In genomic region chr5:109650451-109650850, GRCh38 we compare ENCODE assay signal across 20 cellular contexts. TPM values are rescaled to one million over a fixed set of nuclear protein-coding genes. Genes with fewer than 3 reads are reported as not detected.
DNase-seq lines count a peak whose midpoint lies in the region; ATAC-seq, FAIRE-seq and TF ChIP-seq lines count a peak whose summit lies in the region.
"Had no signal": no experiment of that assay in that cellular context is flagged by ENCODE, and none has a peak within 500 bp of the region (broad histone marks: within the 10 kb centered on the region; RNA-seq: fewer than 3 reads in every experiment).

No MANE protein-coding gene starts in this region.

- no peaks in the 10 kb centered on the region for H3K36me3 Mint-ChIP-seq in progenitor cell of endocrine pancreas (ENCODE audit: insufficient read depth)

- peak; percentile 40; the same call in 1 of the 3 replicates for ATAC-seq in K562
- no peak for ATAC-seq in HG02840 (IDR thresholded peaks at IDR 0.05; ENCODE audit: low FRiP score, unreplicated experiment)
- no peak for ATAC-seq in psoas muscle
- ATAC-seq: PC-3 had no signal

- H3K4me1 Mint-ChIP-seq in progenitor cell of endocrine pancreas (ENCODE audit: low read depth): peaks cover 3% of the 10 kb centered on the region

- H3K79me2 ChIP-seq in K562 (ENCODE audit: control insufficient read depth, insufficient read depth, low read length): no peaks in the 10 kb centered on the region

- no peaks in the 10 kb centered on the region for H3K9me3 Mint-ChIP-seq in progenitor cell of endocrine pancreas (ENCODE audit: low read depth)

- no peak for TF ChIP-seq RAD21 in K562 (CRISPR knock-in tag; conservative IDR thresholded peaks at IDR 0.05 in 1 of 2, IDR thresholded peaks at IDR 0.05 in 1 of 2)

- intact Hi-C loops in K562 (cut with micrococcal nuclease): no loop called here
- intact Hi-C loops in psoas muscle (cut with DNase I): no loop called here

- no TSS peak for BruUV-seq in K562 (replicated peaks; lab: Mats Ljungman, UMichigan)

- H3K4me1 ChIP-seq in K562 (replicated peaks in 1 of 2; ENCODE audit: control insufficient read depth in 2 of 2, insufficient read depth in 2 of 2, low read length in 2 of 2) (peaks cover 0 to 4% of the 10 kb centered on the region in 2 experiments; a peak in 3 of 5 replicates), psoas muscle (peaks cover 3% of the 10 kb centered on the region)

- 5% methylated on average over 4 of the region's 4 CpGs for WGBS in K562 (ENCODE audit: insufficient coverage, low coverage, missing lambda C conversion rate)
- 63 to 70% (median 66%) methylated on average over 4 of the region's 4 CpGs for WGBS in psoas muscle, 3 donors

- CTCF ChIA-PET in K562 (lab: Yijun Ruan, JAX; ENCODE audit: low intra/inter-chr PET ratio): no interaction called here

- no peak overlapping the region for H3K9ac ChIP-seq in K562 (ENCODE audit: insufficient read depth in 1 of 2, low read depth in 2 of 2, low read length in 2 of 2)

- H4K20me1 ChIP-seq in K562 (replicated peaks; ENCODE audit: control insufficient read depth, insufficient read depth, low read length): no peaks in the 10 kb centered on the region

- H2AFZ ChIP-seq in K562 (ENCODE audit: low read depth, low read length): no peak overlapping the region

- no peak for TF ChIP-seq POLR2A in K562 (conservative IDR thresholded peaks at IDR 0.05)

- no peaks in the 10 kb centered on the region for H3K27me3 ChIP-seq in K562 (ENCODE audit: control insufficient read depth in 2 of 2, insufficient read depth in 2 of 2, low read length in 2 of 2)
- H3K27me3 ChIP-seq in psoas muscle (ENCODE audit: insufficient read depth in 3 of 3, low read length in 2 of 3): no peaks in the 10 kb centered on the region
- H3K27me3 ChIP-seq: SJCRH30 had no signal

- H3K27me3 Mint-ChIP-seq in progenitor cell of endocrine pancreas: peaks cover 3% of the 10 kb centered on the region

- no peak overlapping the region for H3K4me2 ChIP-seq in K562 (ENCODE audit: insufficient read depth, low read length)

- no peak overlapping the region for H3K4me3 Mint-ChIP-seq in progenitor cell of endocrine pancreas (ENCODE audit: low read depth)

- H3K36me3 ChIP-seq in K562 (ENCODE audit: control insufficient read depth, insufficient read depth, low read length) (no peaks in the 10 kb centered on the region), psoas muscle (ENCODE audit: insufficient read depth in 1 of 2, low read depth in 1 of 2) (no peaks in the 10 kb centered on the region)
- H3K36me3 ChIP-seq: SJCRH30 had no signal

- no peaks in the 10 kb centered on the region for H3K9me1 ChIP-seq in K562 (ENCODE audit: control insufficient read depth, insufficient read depth, low read length)

- H3K9me3 ChIP-seq in K562 (replicated peaks; ENCODE audit: control insufficient read depth, insufficient read depth, low read depth, low read length) (no peaks in the 10 kb centered on the region), psoas muscle (no peaks in the 10 kb centered on the region)
- H3K9me3 ChIP-seq: SJCRH30 had no signal

- no peak for TF ChIP-seq CTCF in K562 (IDR thresholded peaks at IDR 0.05 in 2 of 3, conservative IDR thresholded peaks at IDR 0.05 in 1 of 3; ENCODE audit: insufficient read depth in 2 of 3, low read depth in 1 of 3, low read length in 3 of 3)
- TF ChIP-seq CTCF in progenitor cell of endocrine pancreas (IDR thresholded peaks at IDR 0.05; ENCODE audit: unreplicated experiment): no peak
- TF ChIP-seq CTCF in psoas muscle (IDR thresholded peaks at IDR 0.05): no peak

- H3K27ac Mint-ChIP-seq in progenitor cell of endocrine pancreas: peak overlapping the region; percentile 38

- H3K4me3 ChIP-seq in K562: no peak overlapping the region
- H3K4me3 ChIP-seq in psoas muscle: no peak overlapping the region
- H3K4me3 ChIP-seq: SJCRH30 had no signal

- in situ Hi-C loops in K562 (cut with MboI) (no loop called here), G401 (cut with HindIII; ENCODE audit: low sequenced_read_pairs) (no loop called here)

- POLR2A ChIA-PET in K562 (lab: Yijun Ruan, JAX): no interaction called here

- H3K27ac ChIP-seq in K562 (ENCODE audit: extremely low read depth, low read depth, low read length): no peak overlapping the region
- no peak overlapping the region for H3K27ac ChIP-seq in psoas muscle
- H3K27ac ChIP-seq: C4-2B, RWPE1 had no signal

- FAIRE-seq in RCC 7860 (lab: Jason Lieb, UNC): peak; percentile 4
- no peak for FAIRE-seq in K562 (lab: Jason Lieb, UNC)
- FAIRE-seq: GM12891, GM19239 had no signal

- no peak for DNase-seq in RCC 7860 (ENCODE audit: low spot score)
- peak in 1 of 4 experiments; percentile 58 for DNase-seq in K562 (ENCODE audit: extremely low read depth in 1 of 4, low spot score in 3 of 4)
- peak; percentile 23 for DNase-seq in left kidney (ENCODE audit: low read depth, low spot score)
- no peak for DNase-seq in progenitor cell of endocrine pancreas (ENCODE audit: low spot score, unreplicated experiment)
- DNase-seq in GDM1 (lab: John Stamatoyannopoulos, UW): no peak
- DNase-seq in psoas muscle: no peak
- DNase-seq in G401 (ENCODE audit: low spot score): no peak
- DNase-seq: ACHN, HCEC 1CT, NCI-H1105, NCI-H2081, NCI-H510A treated with DMSO at 0.1 percent for 48 hours, NCI-H82, PC-3, SJCRH30 had no signal

- TF ChIP-seq EP300 in K562 (IDR thresholded peaks at IDR 0.05; ENCODE audit: low read length): no peak

TF ChIP-seq in K562, 482 proteins besides CTCF, POLR2A, EP300 and RAD21 (continues in another document):
- TF ChIP-seq IRF9 (tag; IDR thresholded peaks at IDR 0.05) (no peak), DPF2 (IDR thresholded peaks at IDR 0.05) (no peak), TRIM28 (IDR thresholded peaks at IDR 0.05) (no peak), USF2 (CRISPR knock-in tag; IDR thresholded peaks at IDR 0.05) (no peak), SMARCA5 (IDR thresholded peaks at IDR 0.05) (no peak), TCF3 (CRISPR knock-in tag; IDR thresholded peaks at IDR 0.05) (peak; percentile 55)

RNA-seq across cellular contexts. Expression of gene MAN2A1, which starts 39.3 kb away (rescaled TPM):
- 49.3 and 133 TPM in 2 replicates for total RNA-seq in K562 (2011; cell fraction: chromatin; rRNA removed; ENCODE audit: low replicate concordance)
- total RNA-seq in K562 (2011; cell fraction: nucleolus; rRNA removed): 34.5 and 44.9 TPM in 2 replicates
- total RNA-seq in K562 (2011; cell fraction: nucleoplasm; rRNA removed): 56.6 and 71.8 TPM in 2 replicates
- total RNA-seq in K562 (2014; rRNA removed): 18.7 and 20.9 TPM in 2 replicates
- 32.0 and 33.4 TPM in 2 replicates for total RNA-seq in K562 (2014; rRNA removed; fragmentation: Illumina TruSeq; extraction: Trizol)
- total RNA-seq in K562 (2015; rRNA removed; fragmentation: Illumina TruSeq; extraction: Trizol): 28.9 and 29.0 TPM in 2 replicates
- 25.8 and 25.9 TPM in 2 replicates for total RNA-seq in K562 (2021)
- 26.0 and 31.4 TPM in 2 replicates for polyA plus RNA-seq in K562 (2011; rRNA removed)
- 6.3 and 9.5 TPM in 2 replicates for polyA plus RNA-seq in K562 (2011; cell fraction: cytosol; rRNA removed)
- 34.5 and 43.8 TPM in 2 replicates for polyA plus RNA-seq in K562 (2011; cell fraction: nucleus; rRNA removed)
- polyA plus RNA-seq in K562 (2012): 11.9 and 17.3 TPM in 2 replicates
- polyA plus RNA-seq in K562 (2014; fragmentation: Illumina TruSeq; extraction: Trizol): 15.4 and 19.8 TPM in 2 replicates
- polyA plus RNA-seq in K562 (2014; fragmentation: Nextera tagmentation; extraction: Ambion mirVana): 1 to 10 TPM; 5.2 to 8.2 TPM
- polyA plus RNA-seq in K562 (2014; rRNA removed): 10.9 and 15.1 TPM in 2 replicates
- 76.8 and 82.8 TPM in 2 replicates for polyA minus RNA-seq in K562 (2011; rRNA and poly(A)+ RNA removed)
- polyA minus RNA-seq in K562 (2011; cell fraction: cytosol; rRNA and poly(A)+ RNA removed): 20.2 and 32.8 TPM in 2 replicates
- polyA minus RNA-seq in K562 (2011; cell fraction: nucleus; rRNA and poly(A)+ RNA removed): 87.9 and 133 TPM in 2 replicates
- 41.9 and 45.4 TPM in 2 replicates for total RNA-seq in progenitor cell of endocrine pancreas
- 10 to 100 TPM; 12.8 to 18.3 (median 15.7) TPM for total RNA-seq in psoas muscle
- 10 to 100 TPM in 1 of 3 donors, 1 to 10 TPM in 2; 4.2 to 10.3 (median 7.1) TPM for polyA plus RNA-seq in psoas muscle
- 21.5 and 22.0 TPM in 2 replicates for total RNA-seq in G401 (2014; rRNA removed; shearing (Covaris generic))
